In genomic region chr15:39172380-39173281, GRCh38 we compare ENCODE assay signal across 8 cellular contexts.
DNase-seq lines count a peak whose midpoint lies in the region; ATAC-seq and TF ChIP-seq lines count a peak whose summit lies in the region.

No MANE protein-coding gene starts in this region.

- no CpG with 5 or more reads among the region's 17 CpGs for WGBS in neuronal stem cell (ENCODE audit: extremely low coverage in 2 of 2, insufficient read length in 2 of 2, insufficient replicate concordance in 1 of 2), 2 donors

- intact Hi-C loops in Panc1 (cut with micrococcal nuclease; ENCODE audit: unreplicated experiment) = loop anchor here (2.0 kb wide), 1 partner anchor 408 kb away; the partner anchor contains the start of gene THBS1

- H3K18ac ChIP-seq in neuronal stem cell (ENCODE audit: low read length) = peak overlapping the region; percentile 17

- in situ Hi-C loops in Panc1 (cut with HindIII; ENCODE audit: low pct_unique_long_range_greater_than_20kb, low sequenced_read_pairs) = no loop called here

- no peak overlapping the region for H3K23ac ChIP-seq in neuronal stem cell (ENCODE audit: low read depth, low read length, poor library complexity)

- H2AFZ ChIP-seq in fibroblast of lung (ENCODE audit: low read length) = peak overlapping the region; percentile 33
- H2AFZ ChIP-seq in neuronal stem cell (ENCODE audit: low read length) = peak overlapping the region; percentile 86

- H3K4me1 ChIP-seq in Panc1 (ENCODE audit: control insufficient read depth, insufficient read depth, low read length) = no peaks in the 10 kb centered on the region
- peaks cover 9% of the 10 kb centered on the region for H3K4me1 ChIP-seq in fibroblast of lung (ENCODE audit: control insufficient read depth, extremely low read depth, insufficient read depth, low read length)
- peaks cover 13 to 14% of the 10 kb centered on the region in 2 donors for H3K4me1 ChIP-seq in neuronal stem cell (ENCODE audit: control insufficient read depth in 2 of 2, insufficient read depth in 1 of 2, low read depth in 1 of 2, low read length in 2 of 2)

- H2AK5ac ChIP-seq in neuronal stem cell (ENCODE audit: low read depth, low read length) = no peak overlapping the region

- H3K4me3 ChIP-seq in Panc1 (ENCODE audit: low read depth in 2 of 2, low read length in 2 of 2) = no peak overlapping the region
- peak overlapping the region; percentile 4 to 41 (median 16) for H3K4me3 ChIP-seq in fibroblast of lung (replicated peaks in 1 of 4; ENCODE audit: control extremely low read depth in 1 of 4, insufficient read depth in 1 of 4, low read depth in 3 of 4, low read length in 4 of 4)
- H3K4me3 ChIP-seq in neuronal stem cell (ENCODE audit: low read length in 2 of 2) = no peak overlapping the region

- H2BK120ac ChIP-seq in neuronal stem cell (ENCODE audit: low read depth, low read length) = no peak overlapping the region

- no peak overlapping the region for H2BK12ac ChIP-seq in neuronal stem cell (ENCODE audit: low read length)

- peak; percentile 52 for ATAC-seq in Panc1
- no peak for ATAC-seq in GM21529 (IDR thresholded peaks at IDR 0.05; ENCODE audit: unreplicated experiment)

- no peak overlapping the region for H4K91ac ChIP-seq in neuronal stem cell (ENCODE audit: low read depth, low read length, poor library complexity)

- H3K36me3 ChIP-seq in Panc1 (ENCODE audit: control insufficient read depth, insufficient read depth, low read length) = no peaks in the 10 kb centered on the region
- H3K36me3 ChIP-seq in fibroblast of lung (ENCODE audit: control insufficient read depth, insufficient read depth, low read length) = no peaks in the 10 kb centered on the region
- H3K36me3 ChIP-seq in neuronal stem cell (replicated peaks in 1 of 2; ENCODE audit: control insufficient read depth in 2 of 2, insufficient read depth in 2 of 2, low read length in 2 of 2) = no peaks in the 10 kb centered on the region

- H3K9ac ChIP-seq in fibroblast of lung (ENCODE audit: insufficient read depth, low read length) (peak overlapping the region; percentile 63), neuronal stem cell (ENCODE audit: low read depth, low read length, poor library complexity) (no peak overlapping the region)

- H3K27ac ChIP-seq in Panc1 (ENCODE audit: low read length) = peak overlapping the region; percentile 59
- H3K27ac ChIP-seq in fibroblast of lung (ENCODE audit: insufficient read depth, low read length) = peak overlapping the region; percentile 89
- no peak overlapping the region for H3K27ac ChIP-seq in neuronal stem cell (replicated peaks; ENCODE audit: low read length)

- H3K9me3 ChIP-seq in Panc1 (ENCODE audit: control insufficient read depth, insufficient read depth, low read depth, low read length) (no peaks in the 10 kb centered on the region), fibroblast of lung (ENCODE audit: control insufficient read depth, insufficient read depth, low read depth, low read length) (no peaks in the 10 kb centered on the region), neuronal stem cell (replicated peaks in 1 of 2; ENCODE audit: control insufficient read depth in 2 of 2, insufficient read depth in 1 of 2, low read depth in 1 of 2, low read length in 2 of 2) (no peaks in the 10 kb centered on the region)

- peak in 9 of 14 donors; percentile 15 to 71 (median 44) for DNase-seq in C1 segment of cervical spinal cord (lab: John Stamatoyannopoulos, UW)
- DNase-seq in Panc1 (ENCODE audit: low read depth, low spot score) = no peak
- DNase-seq in fibroblast of lung (ENCODE audit: low read depth in 2 of 2) = peak; percentile 73 to 89
- DNase-seq in neuronal stem cell (ENCODE audit: low spot score) = no peak
- DNase-seq in NCI-H2081 (lab: John Stamatoyannopoulos, UW) = no peak
- DNase-seq in effector CD4-positive, alpha-beta T cell = no peak
- DNase-seq in central memory CD4-positive, alpha-beta T cell = no peak

- H3K79me1 ChIP-seq in neuronal stem cell (ENCODE audit: low read depth, low read length) = no peaks in the 10 kb centered on the region

- H2BK5ac ChIP-seq in neuronal stem cell (ENCODE audit: low read length) = no peak overlapping the region

- BruUV-seq in Panc1 (replicated peaks; lab: Mats Ljungman, UMichigan) = no TSS peak

- no peaks in the 10 kb centered on the region for H4K20me1 ChIP-seq in fibroblast of lung (ENCODE audit: control insufficient read depth, extremely low read depth, insufficient read depth, low read length)

- H3K4me2 ChIP-seq in fibroblast of lung (ENCODE audit: extremely low read depth, insufficient read depth, low read length) = peak overlapping the region; percentile 77
- H3K4me2 ChIP-seq in neuronal stem cell (ENCODE audit: insufficient read depth, low read length, poor library complexity, severe bottlenecking) = no peak overlapping the region

- CTCF ChIA-PET in Panc1 (lab: Charles Lee) = interaction anchor here (0.5 to 1.9 kb wide), 3 partner anchors 408 to 584 kb away, joined by 3 to 13 read pairs (median 4); partner anchors contain the start of gene THBS1

- TF ChIP-seq CTCF in Panc1 (IDR thresholded peaks at IDR 0.05) (peak; percentile 30), fibroblast of lung (conservative IDR thresholded peaks at IDR 0.05 in 1 of 2, IDR thresholded peaks at IDR 0.05 in 1 of 2; ENCODE audit: low read depth in 1 of 2, low read length in 2 of 2) (no peak)

- H3K4ac ChIP-seq in neuronal stem cell (ENCODE audit: low read length) = no peak overlapping the region

- no peak overlapping the region for H3K14ac ChIP-seq in neuronal stem cell (ENCODE audit: low read length)

- H3K27me3 ChIP-seq in Panc1 (ENCODE audit: control insufficient read depth, insufficient read depth, low read length) (no peaks in the 10 kb centered on the region), fibroblast of lung (ENCODE audit: control insufficient read depth, insufficient read depth, low read length) (no peaks in the 10 kb centered on the region), neuronal stem cell (ENCODE audit: control insufficient read depth in 3 of 3, insufficient read depth in 3 of 3, low read depth in 1 of 3, low read length in 3 of 3) (no peaks in the 10 kb centered on the region)

- no peaks in the 10 kb centered on the region for H3K79me2 ChIP-seq in fibroblast of lung (ENCODE audit: control insufficient read depth, insufficient read depth, low read length)

- no peak overlapping the region for H2BK15ac ChIP-seq in neuronal stem cell (ENCODE audit: low read length)

- POLR2A ChIA-PET in Panc1 (lab: Charles Lee) = no interaction called here

- H4K8ac ChIP-seq in neuronal stem cell (ENCODE audit: low read depth, low read length) = no peak overlapping the region

Comparison
In these comparisons a context has a peak if more than half of its experiments do, and no peak if none do; other contexts are left out.
1. DNase-seq: peak in C1 segment of cervical spinal cord (9 of 14) and fibroblast of lung (2 of 2); none in Panc1 (single experiment), neuronal stem cell (single experiment), NCI-H2081 (0 of 2), effector CD4-positive, alpha-beta T cell (single experiment) and central memory CD4-positive, alpha-beta T cell (single experiment).
2. H3K4me3 ChIP-seq: peak in fibroblast of lung (4 of 4); none in Panc1 (0 of 2) and neuronal stem cell (0 of 2).